20 cellular contexts compared by ENCODE assay signal in the genomic region with DNA sequence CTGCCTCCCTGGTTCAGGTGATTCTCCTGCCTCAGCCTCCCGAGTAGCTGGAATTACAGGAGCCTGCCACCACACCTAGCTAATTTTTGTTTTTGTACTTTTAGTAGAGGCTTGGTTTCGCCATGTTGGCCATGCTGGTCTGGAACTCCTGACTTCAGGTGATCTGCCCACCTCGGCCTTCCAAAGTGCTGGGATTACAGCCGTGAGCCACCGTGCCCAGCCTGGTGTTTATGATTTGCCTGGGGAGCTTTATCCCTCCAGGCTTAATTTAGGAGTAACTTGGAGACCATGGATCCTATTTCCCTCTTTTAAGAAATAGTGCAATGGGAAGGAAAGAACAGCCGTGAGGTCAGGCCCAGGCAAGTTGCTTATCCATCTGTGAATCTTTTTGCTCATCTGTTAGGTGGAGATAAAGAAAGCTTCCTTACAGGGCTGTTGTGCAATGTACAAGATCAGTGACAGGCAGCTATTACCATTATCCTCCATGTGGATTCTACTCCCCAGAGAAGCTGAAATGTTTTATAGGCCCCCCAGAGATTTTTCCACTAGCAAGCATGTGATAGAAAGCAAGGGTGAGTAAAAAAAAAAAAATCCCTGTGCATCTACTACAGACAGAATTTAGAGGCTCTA.
A peak's percentile ranks its signal among the peaks of the same experiment; 100 is the strongest.
DNase-seq lines count a peak whose midpoint lies in the region; ATAC-seq, FAIRE-seq and TF ChIP-seq lines count a peak whose summit lies in the region.
"Had no signal": no experiment of that assay in that cellular context is flagged by ENCODE, and none has a peak within 500 bp of the region (broad histone marks: within the 10 kb centered on the region; RNA-seq: fewer than 3 reads in every experiment).

No MANE protein-coding gene starts in this region.

- H3K4me1 ChIP-seq in smooth muscle cell (ENCODE audit: low read depth) = peaks cover 13% of the 10 kb centered on the region

- H4K20me1 ChIP-seq in smooth muscle cell (ENCODE audit: low read depth) = peaks cover 61% of the 10 kb centered on the region

- no peak overlapping the region for H3K27ac ChIP-seq in smooth muscle cell (ENCODE audit: low read depth)

- H3K36me3 ChIP-seq in bronchial epithelial cell (ENCODE audit: control insufficient read depth, insufficient read depth, low read length) (no peaks in the 10 kb centered on the region), smooth muscle cell (ENCODE audit: low read depth) (no peaks in the 10 kb centered on the region)

- peaks cover 46% of the 10 kb centered on the region for H3K4me1 Mint-ChIP-seq in activated naive CD8-positive, alpha-beta T cell (ENCODE audit: low read depth)
- H3K4me1 Mint-ChIP-seq in activated naive CD8-positive, alpha-beta T cell treated with anti-CD3 and anti-CD28 coated beads for 36 hours = peaks cover 26% of the 10 kb centered on the region
- peaks cover 51% of the 10 kb centered on the region for H3K4me1 Mint-ChIP-seq in stimulated activated effector memory CD8-positive, alpha-beta T cell treated with anti-CD3 and anti-CD28 coated beads, Interleukin-12 subunit alpha, Interleukin-12 subunit beta, amount 100 ng/mL, for 72 hours

- H3K79me2 ChIP-seq in smooth muscle cell (ENCODE audit: low read depth) = no peaks in the 10 kb centered on the region

- FAIRE-seq in bronchial epithelial cell (lab: Jason Lieb, UNC) = no peak
- FAIRE-seq: urothelium cell line had no signal

- H3K4me2 ChIP-seq in smooth muscle cell = no peak overlapping the region

- H3K27ac Mint-ChIP-seq in activated naive CD8-positive, alpha-beta T cell = peak overlapping the region; percentile 24
- no peak overlapping the region for H3K27ac Mint-ChIP-seq in activated naive CD8-positive, alpha-beta T cell treated with anti-CD3 and anti-CD28 coated beads for 36 hours
- peak overlapping the region; percentile 81 for H3K27ac Mint-ChIP-seq in stimulated activated effector memory CD8-positive, alpha-beta T cell treated with anti-CD3 and anti-CD28 coated beads, Interleukin-12 subunit alpha, Interleukin-12 subunit beta, amount 100 ng/mL, for 72 hours

- no peak overlapping the region for H3K4me3 Mint-ChIP-seq in activated naive CD8-positive, alpha-beta T cell
- no peak overlapping the region for H3K4me3 Mint-ChIP-seq in activated naive CD8-positive, alpha-beta T cell treated with anti-CD3 and anti-CD28 coated beads for 36 hours
- H3K4me3 Mint-ChIP-seq in stimulated activated effector memory CD8-positive, alpha-beta T cell treated with anti-CD3 and anti-CD28 coated beads, Interleukin-12 subunit alpha, Interleukin-12 subunit beta, amount 100 ng/mL, for 72 hours = no peak overlapping the region
- H3K4me3 Mint-ChIP-seq: brain; naive thymus-derived CD4-positive, alpha-beta T cell; stimulated activated naive CD8-positive, alpha-beta T cell treated with anti-CD3 and anti-CD28 coated beads, Interleukin-15, amount 100 ng/mL, for 72 hours had no signal

- WGBS in smooth muscle cell (ENCODE audit: low lambda C conversion rate) = 85% methylated on average over 6 of the region's 6 CpGs

- H2AFZ ChIP-seq in smooth muscle cell (ENCODE audit: low read depth) = no peak overlapping the region

- peaks cover 8% of the 10 kb centered on the region for H3K36me3 Mint-ChIP-seq in activated naive CD8-positive, alpha-beta T cell
- H3K36me3 Mint-ChIP-seq in activated naive CD8-positive, alpha-beta T cell treated with anti-CD3 and anti-CD28 coated beads for 36 hours = peaks cover 23% of the 10 kb centered on the region
- peaks cover 8% of the 10 kb centered on the region for H3K36me3 Mint-ChIP-seq in stimulated activated effector memory CD8-positive, alpha-beta T cell treated with anti-CD3 and anti-CD28 coated beads, Interleukin-12 subunit alpha, Interleukin-12 subunit beta, amount 100 ng/mL, for 72 hours

- no peaks in the 10 kb centered on the region for H3K27me3 ChIP-seq in bronchial epithelial cell (ENCODE audit: control insufficient read depth, insufficient read depth, low read length)
- H3K27me3 ChIP-seq in smooth muscle cell (ENCODE audit: low read depth) = no peaks in the 10 kb centered on the region
- H3K27me3 ChIP-seq: spleen had no signal

- H3K9ac ChIP-seq in smooth muscle cell (ENCODE audit: low read depth) = no peak overlapping the region

- no peak for DNase-seq in activated naive CD8-positive, alpha-beta T cell treated with anti-CD3 and anti-CD28 coated beads for 36 hours
- peak; percentile 89 for DNase-seq in OCI-M1 (lab: John Stamatoyannopoulos, UW)
- peak; percentile 27 for DNase-seq in bronchial epithelial cell (ENCODE audit: low read depth)
- no peak for DNase-seq in stimulated activated effector memory CD8-positive, alpha-beta T cell treated with anti-CD3 and anti-CD28 coated beads, Interleukin-12 subunit alpha, Interleukin-12 subunit beta, amount 100 ng/mL, for 72 hours (ENCODE audit: low spot score in 2 of 2)
- DNase-seq in foreskin melanocyte = no peak
- no peak for DNase-seq in smooth muscle cell (lab: John Stamatoyannopoulos, UW; ENCODE audit: unreplicated experiment)
- DNase-seq: ACHN; activated CD8-positive, alpha-beta memory T cell treated with anti-CD3 and anti-CD28 coated beads, Interleukin-2, amount 50 U/mL, for 4 hours; activated naive CD4-positive, alpha-beta T cell treated with Interleukin-2 at 50 U/mL for 16 hours; Calu3; naive thymus-derived CD4-positive, alpha-beta T cell; NCI-H1105 treated with DMSO at 0.1 percent for 48 hours; NCI-H510A; posterior cingulate gyrus; spleen; stimulated activated naive CD8-positive, alpha-beta T cell treated with anti-CD3 and anti-CD28 coated beads, Interleukin-15, amount 100 ng/mL, for 72 hours had no signal

- no peaks in the 10 kb centered on the region for H3K27me3 Mint-ChIP-seq in activated naive CD8-positive, alpha-beta T cell
- no peaks in the 10 kb centered on the region for H3K27me3 Mint-ChIP-seq in activated naive CD8-positive, alpha-beta T cell treated with anti-CD3 and anti-CD28 coated beads for 36 hours
- H3K27me3 Mint-ChIP-seq: brain; naive thymus-derived CD4-positive, alpha-beta T cell; stimulated activated naive CD8-positive, alpha-beta T cell treated with anti-CD3 and anti-CD28 coated beads, Interleukin-15, amount 100 ng/mL, for 72 hours had no signal

- no peaks in the 10 kb centered on the region for H3K9me3 Mint-ChIP-seq in activated naive CD8-positive, alpha-beta T cell (ENCODE audit: low read depth)
- no peaks in the 10 kb centered on the region for H3K9me3 Mint-ChIP-seq in activated naive CD8-positive, alpha-beta T cell treated with anti-CD3 and anti-CD28 coated beads for 36 hours
- H3K9me3 Mint-ChIP-seq in stimulated activated effector memory CD8-positive, alpha-beta T cell treated with anti-CD3 and anti-CD28 coated beads, Interleukin-12 subunit alpha, Interleukin-12 subunit beta, amount 100 ng/mL, for 72 hours = no peaks in the 10 kb centered on the region
- H3K9me3 Mint-ChIP-seq: brain had no signal

- ATAC-seq in stimulated activated effector memory CD8-positive, alpha-beta T cell treated with anti-CD3 and anti-CD28 coated beads, Interleukin-12 subunit alpha, Interleukin-12 subunit beta, amount 100 ng/mL, for 72 hours = no peak
- no peak for ATAC-seq in GM19463 (IDR thresholded peaks at IDR 0.05; ENCODE audit: unreplicated experiment)
- ATAC-seq: naive thymus-derived CD4-positive, alpha-beta T cell; stimulated activated naive CD8-positive, alpha-beta T cell treated with anti-CD3 and anti-CD28 coated beads, Interleukin-15, amount 100 ng/mL, for 72 hours had no signal

- H3K4me3 ChIP-seq in bronchial epithelial cell (ENCODE audit: low read depth, low read length) = no peak overlapping the region
- H3K4me3 ChIP-seq in smooth muscle cell = no peak overlapping the region
- H3K4me3 ChIP-seq: spleen had no signal

- no peaks in the 10 kb centered on the region for H3K9me3 ChIP-seq in smooth muscle cell (replicated peaks; ENCODE audit: low read depth)
- H3K9me3 ChIP-seq: spleen had no signal

- H3F3A ChIP-seq in smooth muscle cell (ENCODE audit: low read depth) = no peaks in the 10 kb centered on the region

- TF ChIP-seq CTCF in bronchial epithelial cell (IDR thresholded peaks at IDR 0.05; ENCODE audit: insufficient read depth, low read length, severe bottlenecking) (no peak), smooth muscle cell (IDR thresholded peaks at IDR 0.05; ENCODE audit: borderline replicate concordance, insufficient read depth, poor library complexity, severe bottlenecking) (no peak)

Comparison
In these comparisons a context has a peak if more than half of its experiments do, and no peak if none do; other contexts are left out.
1. DNase-seq: peak in OCI-M1 (single experiment) and bronchial epithelial cell (single experiment); none in activated naive CD8-positive, alpha-beta T cell treated with anti-CD3 and anti-CD28 coated beads for 36 hours (single experiment), stimulated activated effector memory CD8-positive, alpha-beta T cell treated with anti-CD3 and anti-CD28 coated beads, Interleukin-12 subunit alpha, Interleukin-12 subunit beta, amount 100 ng/mL, for 72 hours (0 of 2), foreskin melanocyte (single experiment) and smooth muscle cell (single experiment).